In genomic region chr19:48444129-48444932, GRCh38 we compare ENCODE assay signal across 8 cellular contexts. TPM values are rescaled to one million over a fixed set of nuclear protein-coding genes. Genes with fewer than 3 reads are reported as not detected.
DNase-seq lines count a peak whose midpoint lies in the region; ATAC-seq and TF ChIP-seq lines count a peak whose summit lies in the region.

No MANE protein-coding gene starts in this region.

- no peak for TF ChIP-seq CTCF in AG04450 (IDR thresholded peaks at IDR 0.05; ENCODE audit: low read depth, low read length)

- WGBS in GM23248 (ENCODE audit: low coverage in 1 of 2, low lambda C conversion rate in 2 of 2, missing lambda C conversion rate in 2 of 2), 2 experiments, result 9% methylated on average over 29 to 38 of the region's 38 CpGs
- WGBS in mesodermal cell (ENCODE audit: insufficient coverage in 2 of 2), 2 experiments, result 56 to 64% methylated on average over 25 to 36 of the region's 38 CpGs

- H3K9me3 Mint-ChIP-seq in activated naive CD4-positive, alpha-beta T cell treated with anti-CD3 and anti-CD28 coated beads, Interleukin-2, amount 50 U/mL, for 72 hours, result no peaks in the 10 kb centered on the region

- H3K79me2 ChIP-seq in GM23248 (ENCODE audit: insufficient read depth), result peaks cover 30% of the 10 kb centered on the region

- H4K20me1 ChIP-seq in GM23248 (ENCODE audit: insufficient read depth), result no peaks in the 10 kb centered on the region

- no peak for DNase-seq in AG04450 (ENCODE audit: low read depth, low spot score)
- DNase-seq in GM23248, result no peak
- no peak for DNase-seq in activated naive CD4-positive, alpha-beta T cell treated with anti-CD3 and anti-CD28 coated beads, Interleukin-2, amount 50 U/mL, for 72 hours (ENCODE audit: low spot score in 2 of 2)
- DNase-seq in SKM-1 treated with dmso at 0.1 percent for 144 hours (lab: John Stamatoyannopoulos, UW; ENCODE audit: unreplicated experiment), result no peak
- DNase-seq in GDM1 (lab: John Stamatoyannopoulos, UW), result no peak

- peaks cover 23 to 36% of the 10 kb centered on the region in 2 donors for H3K36me3 Mint-ChIP-seq in activated naive CD4-positive, alpha-beta T cell treated with anti-CD3 and anti-CD28 coated beads, Interleukin-2, amount 50 U/mL, for 72 hours

- peak overlapping the region; percentile 96 for H3K4me3 ChIP-seq in AG04450 (ENCODE audit: low read depth, low read length)
- peak overlapping the region; percentile 95 for H3K4me3 ChIP-seq in GM23248
- H3K4me3 ChIP-seq in mesodermal cell (ENCODE audit: extremely low read depth, insufficient read depth, low read length, poor library complexity, severe bottlenecking), result peak overlapping the region; percentile 97

- peaks cover 15% of the 10 kb centered on the region for H3K36me3 ChIP-seq in GM23248 (ENCODE audit: low read depth)
- H3K36me3 ChIP-seq in mesodermal cell (ENCODE audit: control insufficient read depth, insufficient read depth, low read length), result peaks cover 24% of the 10 kb centered on the region

- H3K27ac ChIP-seq in AG04450 (ENCODE audit: low read depth, low read length), result no peak overlapping the region
- peak overlapping the region; percentile 19 for H3K27ac ChIP-seq in GM23248
- peak overlapping the region; percentile 68 for H3K27ac ChIP-seq in mesodermal cell (ENCODE audit: low read depth, low read length, severe bottlenecking)

- in situ Hi-C loops in GM23248 (cut with MboI), result no loop called here

- H3K9ac ChIP-seq in GM23248, result peak overlapping the region; percentile 92

- H3K9me2 ChIP-seq in GM23248 (ENCODE audit: insufficient read depth), result no peaks in the 10 kb centered on the region

- no peak for ATAC-seq in activated naive CD4-positive, alpha-beta T cell treated with anti-CD3 and anti-CD28 coated beads, Interleukin-2, amount 50 U/mL, for 72 hours
- ATAC-seq in GM18517 (IDR thresholded peaks at IDR 0.05; ENCODE audit: unreplicated experiment) (no peak), HG02623 (IDR thresholded peaks at IDR 0.05; ENCODE audit: unreplicated experiment) (no peak)

- H3K4me2 ChIP-seq in GM23248 (ENCODE audit: unreplicated experiment), result peak overlapping the region; percentile 84

- H3K4me1 ChIP-seq in GM23248 (ENCODE audit: insufficient read depth) (no peaks in the 10 kb centered on the region), mesodermal cell (ENCODE audit: control insufficient read depth, insufficient read depth, low read length, poor library complexity, severe bottlenecking) (peaks cover 9% of the 10 kb centered on the region)

- peak overlapping the region; percentile 80 for H2AFZ ChIP-seq in GM23248

- H3K9me3 ChIP-seq in AG04450 (ENCODE audit: control insufficient read depth, insufficient read depth, low read length) (peaks cover 6% of the 10 kb centered on the region; the same call in 1 of the 2 replicates), GM23248 (ENCODE audit: low read depth) (no peaks in the 10 kb centered on the region), mesodermal cell (ENCODE audit: control insufficient read depth, low read length) (no peaks in the 10 kb centered on the region)

- POLR2A ChIA-PET in AG04450 (lab: Yijun Ruan, JAX), result no interaction called here

- H3K27ac Mint-ChIP-seq in activated naive CD4-positive, alpha-beta T cell treated with anti-CD3 and anti-CD28 coated beads, Interleukin-2, amount 50 U/mL, for 72 hours, result peak overlapping the region; percentile 57 to 93

- H3K27me3 ChIP-seq in AG04450 (ENCODE audit: control insufficient read depth, insufficient read depth, low read length) (peaks cover 9% of the 10 kb centered on the region), GM23248 (replicated peaks; ENCODE audit: insufficient read depth) (no peaks in the 10 kb centered on the region)

- H3F3A ChIP-seq in GM23248 (ENCODE audit: insufficient read depth), result peaks cover 17% of the 10 kb centered on the region

- CTCF ChIA-PET in AG04450 (lab: Charles Lee), result interaction anchor here (1.0 to 2.5 kb wide), 14 partner anchors 10 to 140 kb away, joined by 3 to 12 read pairs (median 4); partner anchors contain the start of genes KDELR1 and TMEM143

RNA-seq across cellular contexts. Expression of gene GRWD1, which starts 1.5 kb away (rescaled TPM):
- polyA plus RNA-seq in AG04450 (2011; rRNA removed) (15.2 and 16.0 TPM in 2 replicates), GM23248 (2016; fragmentation: Nextera tagmentation; extraction: Ambion mirVana) (34.1 and 41.5 TPM in 2 replicates)
- polyA minus RNA-seq in AG04450 (2011; rRNA and poly(A)+ RNA removed), result 11.6 TPM in 2 replicates
- 36.6 and 38.7 TPM in 2 replicates for total RNA-seq in GM23248 (2014; rRNA removed; shearing (Covaris generic))
- 10 to 100 TPM; 32.8 to 46.3 TPM for total RNA-seq in activated naive CD4-positive, alpha-beta T cell treated with anti-CD3 and anti-CD28 coated beads, Interleukin-2, amount 50 U/mL, for 72 hours
- polyA plus RNA-seq in mesodermal cell (2013, experiment 1 of 2), result 15.2 TPM
- polyA plus RNA-seq in mesodermal cell (2013, experiment 2 of 2), result 12.7 TPM

RNA-seq across cellular contexts. Expression of gene KCNJ14, which starts 11.0 kb away (rescaled TPM):
- 0.20 and 0.25 TPM in 2 replicates for polyA plus RNA-seq in AG04450 (2011; rRNA removed)
- polyA minus RNA-seq in AG04450 (2011; rRNA and poly(A)+ RNA removed), result 0.35 and 0.41 TPM in 2 replicates
- 0.97 and 1.1 TPM in 2 replicates for total RNA-seq in GM23248 (2014; rRNA removed; shearing (Covaris generic))
- polyA plus RNA-seq in GM23248 (2016; fragmentation: Nextera tagmentation; extraction: Ambion mirVana), result 0.47 and 0.48 TPM in 2 replicates
- 1 to 10 TPM; 2.1 to 2.3 TPM for total RNA-seq in activated naive CD4-positive, alpha-beta T cell treated with anti-CD3 and anti-CD28 coated beads, Interleukin-2, amount 50 U/mL, for 72 hours
- 0.70 TPM for polyA plus RNA-seq in mesodermal cell (2013, experiment 1 of 2)
- 0.35 TPM for polyA plus RNA-seq in mesodermal cell (2013, experiment 2 of 2)

RNA-seq across cellular contexts. Expression of gene CYTH2, which starts 24.8 kb away (rescaled TPM):
- polyA plus RNA-seq in AG04450 (2011; rRNA removed) (29.3 and 35.6 TPM in 2 replicates), GM23248 (2016; fragmentation: Nextera tagmentation; extraction: Ambion mirVana) (40.9 and 41.6 TPM in 2 replicates)
- 38.7 and 57.2 TPM in 2 replicates for polyA minus RNA-seq in AG04450 (2011; rRNA and poly(A)+ RNA removed)
- 80.7 and 86.0 TPM in 2 replicates for total RNA-seq in GM23248 (2014; rRNA removed; shearing (Covaris generic))
- 10 to 100 TPM; 32.4 to 64.1 TPM for total RNA-seq in activated naive CD4-positive, alpha-beta T cell treated with anti-CD3 and anti-CD28 coated beads, Interleukin-2, amount 50 U/mL, for 72 hours
- 105 TPM for polyA plus RNA-seq in mesodermal cell (2013, experiment 1 of 2)
- polyA plus RNA-seq in mesodermal cell (2013, experiment 2 of 2), result 98.2 TPM

RNA-seq across cellular contexts. Expression of gene GRIN2D, which starts 50.9 kb away (rescaled TPM):
- polyA plus RNA-seq in AG04450 (2011; rRNA removed) (0.07 and 0.10 TPM in 2 replicates), GM23248 (2016; fragmentation: Nextera tagmentation; extraction: Ambion mirVana) (0.10 and 0.22 TPM in 2 replicates)
- polyA minus RNA-seq in AG04450 (2011; rRNA and poly(A)+ RNA removed), result 0.22 and 0.37 TPM in 2 replicates
- total RNA-seq in GM23248 (2014; rRNA removed; shearing (Covaris generic)), result 0.54 and 0.76 TPM in 2 replicates
- under 1 TPM; 0.23 to 0.45 TPM for total RNA-seq in activated naive CD4-positive, alpha-beta T cell treated with anti-CD3 and anti-CD28 coated beads, Interleukin-2, amount 50 U/mL, for 72 hours
- 6.8 TPM for polyA plus RNA-seq in mesodermal cell (2013, experiment 1 of 2)
- polyA plus RNA-seq in mesodermal cell (2013, experiment 2 of 2), result 4.9 TPM

RNA-seq across cellular contexts. Expression of gene KDELR1, which starts 53.0 kb away (rescaled TPM):
- polyA plus RNA-seq in AG04450 (2011; rRNA removed) (168 and 187 TPM in 2 replicates), GM23248 (2016; fragmentation: Nextera tagmentation; extraction: Ambion mirVana) (231 and 242 TPM in 2 replicates)
- 155 and 179 TPM in 2 replicates for polyA minus RNA-seq in AG04450 (2011; rRNA and poly(A)+ RNA removed)
- 126 and 170 TPM in 2 replicates for total RNA-seq in GM23248 (2014; rRNA removed; shearing (Covaris generic))
- 100 to 1,000 TPM in 1 of 2 donors, 10 to 100 TPM in 1; 91.1 to 108 TPM for total RNA-seq in activated naive CD4-positive, alpha-beta T cell treated with anti-CD3 and anti-CD28 coated beads, Interleukin-2, amount 50 U/mL, for 72 hours
- polyA plus RNA-seq in mesodermal cell (2013, experiment 1 of 2), result 336 TPM
- 302 TPM for polyA plus RNA-seq in mesodermal cell (2013, experiment 2 of 2)
